In genomic region chr17:45269912-45270311, GRCh38 we compare ENCODE assay signal across 1 cellular context.
TF ChIP-seq lines count a peak whose summit lies in the region.

No MANE protein-coding gene starts in this region.

TF ChIP-seq in K562, 482 proteins besides CTCF, POLR2A, EP300 and RAD21:
- TF ChIP-seq ZC3H8 (IDR thresholded peaks at IDR 0.05): no peak
- TF ChIP-seq BRCA1 (IDR thresholded peaks at IDR 0.05): no peak
- 0 out of 2 replicates have a peak, but pooled peaks have one; percentile 14 for TF ChIP-seq BRCA1 (CRISPR knock-in tag; IDR thresholded peaks at IDR 0.05)
